ENCODE assay signal across 10 cellular contexts in the genomic region with DNA sequence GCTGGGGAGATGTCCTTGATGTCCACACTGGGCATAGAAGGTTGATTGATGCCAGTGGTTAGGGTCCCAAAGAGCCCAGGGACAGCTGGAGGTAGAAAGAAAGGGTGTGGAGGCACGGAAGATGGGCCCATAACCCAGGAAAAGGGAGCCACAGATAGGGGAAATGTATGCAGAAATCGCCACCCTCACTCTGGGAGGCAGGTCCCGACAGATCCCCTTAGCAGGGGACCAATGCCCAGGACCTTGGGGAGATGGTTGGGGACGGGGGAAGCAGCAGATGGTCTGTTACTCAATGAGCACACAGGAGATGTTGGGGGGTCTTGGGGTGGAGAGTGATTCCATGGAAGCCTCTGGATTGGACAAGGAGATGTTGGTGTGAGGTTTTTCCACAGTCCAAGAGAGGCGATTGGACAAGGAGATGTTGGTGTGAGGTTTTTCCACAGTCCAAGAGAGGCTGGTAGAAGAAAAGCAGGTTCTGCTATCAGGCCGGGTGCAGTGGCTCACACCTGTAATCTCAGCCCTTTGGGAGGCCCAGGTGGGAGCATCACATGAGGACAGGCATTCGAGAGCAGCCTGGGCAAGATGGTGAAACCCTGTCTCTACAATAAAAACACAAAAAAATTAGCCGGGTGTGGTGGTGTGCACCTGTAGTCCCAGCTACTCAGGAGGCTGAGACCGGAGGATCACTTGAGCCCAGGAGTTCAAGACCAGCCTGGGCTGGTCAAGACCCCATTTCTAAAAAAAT. TPM values are rescaled to one million over a fixed set of nuclear protein-coding genes. Genes with fewer than 3 reads are reported as not detected.
DNase-seq lines count a peak whose midpoint lies in the region; ATAC-seq and TF ChIP-seq lines count a peak whose summit lies in the region.
"Had no signal": no experiment of that assay in that cellular context is flagged by ENCODE, and none has a peak within 500 bp of the region (broad histone marks: within the 10 kb centered on the region; RNA-seq: fewer than 3 reads in every experiment).

No MANE protein-coding gene starts in this region.

- no peak overlapping the region for H3K4me2 ChIP-seq in Karpas-422 (ENCODE audit: low read depth, low read length, poor library complexity, severe bottlenecking)

- no peak overlapping the region for H2AFZ ChIP-seq in Karpas-422 (ENCODE audit: low read length)

- no peaks in the 10 kb centered on the region for H3K79me2 ChIP-seq in Karpas-422 (ENCODE audit: low read length)

- H3K27ac ChIP-seq in left ventricle myocardium inferior (replicated peaks), result peak overlapping the region; percentile 85
- H3K27ac ChIP-seq in thyroid gland, result peak overlapping the region in 2 of 3 donors; percentile 47 to 80
- H3K27ac ChIP-seq in Karpas-422 (ENCODE audit: low read length), result no peak overlapping the region
- H3K27ac ChIP-seq: colonic mucosa, pancreas had no signal

- H3K9me3 Mint-ChIP-seq in activated naive CD4-positive, alpha-beta T cell treated with anti-CD3 and anti-CD28 coated beads, Interleukin-2, amount 50 U/mL, for 72 hours, result no peaks in the 10 kb centered on the region

- no peaks in the 10 kb centered on the region for H3K36me3 ChIP-seq in left ventricle myocardium inferior
- no peaks in the 10 kb centered on the region for H3K36me3 ChIP-seq in thyroid gland
- no peaks in the 10 kb centered on the region for H3K36me3 ChIP-seq in Karpas-422 (ENCODE audit: insufficient read depth, low read length)
- H3K36me3 ChIP-seq: colonic mucosa, pancreas had no signal

- H3K27ac Mint-ChIP-seq in activated naive CD4-positive, alpha-beta T cell treated with anti-CD3 and anti-CD28 coated beads, Interleukin-2, amount 50 U/mL, for 72 hours, result peak overlapping the region; percentile 19 to 84

- ATAC-seq in activated naive CD4-positive, alpha-beta T cell treated with anti-CD3 and anti-CD28 coated beads, Interleukin-2, amount 50 U/mL, for 72 hours, result no peak
- no peak for ATAC-seq in HG03097 (IDR thresholded peaks at IDR 0.05; ENCODE audit: low FRiP score, unreplicated experiment)
- ATAC-seq: pancreas had no signal

- H3K4me1 ChIP-seq in left ventricle myocardium inferior (peaks cover 22% of the 10 kb centered on the region), thyroid gland (peaks cover 0 to 15% of the 10 kb centered on the region in 2 donors), Karpas-422 (ENCODE audit: low read length) (peaks cover 7% of the 10 kb centered on the region)
- H3K4me1 ChIP-seq: colonic mucosa, pancreas had no signal

- no peak overlapping the region for H3K4me3 ChIP-seq in left ventricle myocardium inferior
- no peak overlapping the region for H3K4me3 ChIP-seq in thyroid gland (replicated peaks in 1 of 3)
- no peak overlapping the region for H3K4me3 ChIP-seq in Karpas-422 (ENCODE audit: low read length)
- H3K4me3 ChIP-seq: colonic mucosa, pancreas had no signal

- no peak for TF ChIP-seq CTCF in left ventricle myocardium inferior (IDR thresholded peaks at IDR 0.05; ENCODE audit: borderline replicate concordance)
- no peak for TF ChIP-seq CTCF in thyroid gland (IDR thresholded peaks at IDR 0.05)

- no peaks in the 10 kb centered on the region for H3K9me3 ChIP-seq in left ventricle myocardium inferior (replicated peaks)
- no peaks in the 10 kb centered on the region for H3K9me3 ChIP-seq in thyroid gland
- H3K9me3 ChIP-seq in Karpas-422 (ENCODE audit: low read length), result no peaks in the 10 kb centered on the region
- H3K9me3 ChIP-seq: colonic mucosa, pancreas had no signal

- H3K36me3 Mint-ChIP-seq in activated naive CD4-positive, alpha-beta T cell treated with anti-CD3 and anti-CD28 coated beads, Interleukin-2, amount 50 U/mL, for 72 hours, result no peaks in the 10 kb centered on the region

- H3K27me3 ChIP-seq in left ventricle myocardium inferior (ENCODE audit: low read depth), result no peaks in the 10 kb centered on the region
- H3K27me3 ChIP-seq in thyroid gland, result no peaks in the 10 kb centered on the region
- H3K27me3 ChIP-seq in Karpas-422 (ENCODE audit: low read length), result no peaks in the 10 kb centered on the region
- H3K27me3 ChIP-seq: colonic mucosa, pancreas had no signal

- H3K9me2 ChIP-seq in Karpas-422 (replicated peaks; ENCODE audit: insufficient read depth, low read length), result no peaks in the 10 kb centered on the region

- H3K9ac ChIP-seq in Karpas-422 (ENCODE audit: low read length), result no peak overlapping the region

- no peaks in the 10 kb centered on the region for H4K20me1 ChIP-seq in Karpas-422 (ENCODE audit: insufficient read depth, low read depth, low read length)

- intact Hi-C loops in left ventricle myocardium inferior (cut with micrococcal nuclease) (no loop called here), thyroid gland (cut with DNase I) (no loop called here)

- 90 to 91% methylated on average over 9 of the region's 9 CpGs for WGBS in thyroid gland, 2 donors

- no peak for TF ChIP-seq POLR2A in thyroid gland (IDR thresholded peaks at IDR 0.05)

- peak in 1 of 2 donors; percentile 42 for DNase-seq in activated naive CD4-positive, alpha-beta T cell treated with anti-CD3 and anti-CD28 coated beads, Interleukin-2, amount 50 U/mL, for 72 hours (ENCODE audit: low spot score in 2 of 2)
- DNase-seq in activated naive CD4-positive, alpha-beta T cell (lab: John Stamatoyannopoulos, UW), result no peak
- no peak for DNase-seq in left ventricle myocardium inferior
- DNase-seq in thyroid gland, result no peak
- no peak for DNase-seq in Karpas-422
- DNase-seq: colonic mucosa; stimulated activated CD4-positive, alpha-beta T cell treated with anti-CD3 and anti-CD28 coated beads, Interleukin-4, amount 100 ng/mL, for 24 hours had no signal

RNA-seq across cellular contexts. Expression of gene PPP1R35, which starts 7.0 kb away (rescaled TPM):
- total RNA-seq in activated naive CD4-positive, alpha-beta T cell treated with anti-CD3 and anti-CD28 coated beads, Interleukin-2, amount 50 U/mL, for 72 hours, result 10 to 100 TPM; 38.7 to 52.5 TPM
- total RNA-seq in left ventricle myocardium inferior (10.8 TPM), thyroid gland (10 to 100 TPM; 28.4 to 67.2 (median 45.5) TPM)
- total RNA-seq in Karpas-422 (2014; rRNA removed; shearing (Covaris generic); ENCODE audit: low replicate concordance), result 25.9 and 106 TPM in 2 replicates

RNA-seq across cellular contexts. Expression of gene MEPCE, which starts 13.6 kb away (rescaled TPM):
- total RNA-seq in activated naive CD4-positive, alpha-beta T cell treated with anti-CD3 and anti-CD28 coated beads, Interleukin-2, amount 50 U/mL, for 72 hours, result 10 to 100 TPM; 53.0 to 83.5 TPM
- total RNA-seq in left ventricle myocardium inferior (23.6 TPM), thyroid gland (10 to 100 TPM; 42.9 to 48.7 (median 45.6) TPM)
- total RNA-seq in Karpas-422 (2014; rRNA removed; shearing (Covaris generic); ENCODE audit: low replicate concordance), result 28.4 and 40.4 TPM in 2 replicates

RNA-seq across cellular contexts. Expression of gene ZCWPW1, which starts 14.8 kb away (rescaled TPM):
- 1 to 10 TPM; 3.4 to 5.6 TPM for total RNA-seq in activated naive CD4-positive, alpha-beta T cell treated with anti-CD3 and anti-CD28 coated beads, Interleukin-2, amount 50 U/mL, for 72 hours
- total RNA-seq in left ventricle myocardium inferior (4.6 TPM), thyroid gland (1 to 10 TPM; 3.6 to 7.1 (median 4.3) TPM)
- 3.0 and 8.8 TPM in 2 replicates for total RNA-seq in Karpas-422 (2014; rRNA removed; shearing (Covaris generic); ENCODE audit: low replicate concordance)

RNA-seq across cellular contexts. Expression of gene SPACDR, which starts 20.8 kb away (rescaled TPM):
- total RNA-seq in activated naive CD4-positive, alpha-beta T cell treated with anti-CD3 and anti-CD28 coated beads, Interleukin-2, amount 50 U/mL, for 72 hours, result 1 to 10 TPM; 7.7 to 9.9 TPM
- total RNA-seq in left ventricle myocardium inferior (0.88 TPM), thyroid gland (1 to 10 TPM in 1 of 4 donors, not detected in 3; 2.0 TPM)
- total RNA-seq in Karpas-422 (2014; rRNA removed; shearing (Covaris generic); ENCODE audit: low replicate concordance), result 1.5 and 2.8 TPM in 2 replicates
- total RNA-seq: G401 had no signal

RNA-seq across cellular contexts. Expression of gene TSC22D4, which starts 35.7 kb away (rescaled TPM):
- 10 to 100 TPM; 96.2 to 99.9 TPM for total RNA-seq in activated naive CD4-positive, alpha-beta T cell treated with anti-CD3 and anti-CD28 coated beads, Interleukin-2, amount 50 U/mL, for 72 hours
- total RNA-seq in left ventricle myocardium inferior, result 47.5 TPM
- 10 to 100 TPM; 22.7 to 37.8 (median 27.9) TPM for total RNA-seq in thyroid gland
- 40.4 and 97.3 TPM in 2 replicates for total RNA-seq in Karpas-422 (2014; rRNA removed; shearing (Covaris generic); ENCODE audit: low replicate concordance)
